ENCODE assay signal across 29 cellular contexts in the genomic region with DNA sequence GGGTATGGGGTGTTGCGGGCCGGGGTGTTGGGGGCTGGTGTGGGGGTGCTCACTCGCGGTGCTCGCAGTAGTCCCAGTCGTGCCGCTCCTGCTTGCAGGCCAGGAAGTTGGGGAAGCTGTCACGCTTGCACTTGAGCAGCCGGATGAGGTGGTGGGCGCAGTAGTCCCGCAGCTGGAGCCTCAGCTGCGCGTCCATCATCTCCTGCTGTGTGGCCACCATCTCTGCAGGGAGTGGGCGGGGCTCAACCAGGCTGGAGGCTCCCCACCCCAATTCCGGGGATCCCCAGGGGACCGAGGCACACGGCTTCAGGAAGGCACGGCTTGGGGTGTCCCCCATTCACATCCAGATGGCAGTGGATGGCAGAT. TPM values are rescaled to one million over a fixed set of nuclear protein-coding genes. Genes with fewer than 3 reads are reported as not detected.
"Had no signal": no experiment of that assay in that cellular context is flagged by ENCODE, and none has a peak within 500 bp of the region (broad histone marks: within the 10 kb centered on the region; RNA-seq: fewer than 3 reads in every experiment).

No MANE protein-coding gene starts in this region.

- DNase-seq: activated CD4-positive, alpha-beta T cell treated with anti-CD3 and anti-CD28 coated beads for 36 hours; activated CD4-positive, alpha-beta T cell treated with anti-CD3 and anti-CD28 coated beads, Interleukin-2, amount 50 U/mL, for 4 hours; activated CD4-positive, CD25-positive, alpha-beta regulatory T cell; activated T-cell treated with anti-CD3 and anti-CD28 coated beads, Interleukin-2, amount 50 U/mL, for 4 hours; anterior cingulate cortex; cortex of kidney; endodermal cell; foreskin fibroblast; head of caudate nucleus; hippocampal formation; kidney; left colon; mammary epithelial cell; retina; stimulated activated CD4-positive, alpha-beta T cell treated with anti-CD3 and anti-CD28 coated beads, Interleukin-4, amount 100 ng/mL, for 24 hours; stimulated activated naive B cell treated with anti-CD40 and anti-IgM and Interleukin-4, amounts not matched to agents 10 μg/mL and 1 μg/mL and 100 μg/mL, for 72 hours; stomach; thyroid gland had no signal

- H3K27me3 Mint-ChIP-seq: activated CD4-positive, alpha-beta T cell treated with anti-CD3 and anti-CD28 coated beads for 36 hours; activated naive CD8-positive, alpha-beta T cell; activated T-helper 17 cell treated with anti-CD3 and anti-CD28 coated beads, Interleukin-2, amount 50 U/mL, for 72 hours; progenitor cell of endocrine pancreas; stimulated activated naive B cell treated with anti-CD40 and anti-IgM and Interleukin-4, amounts not matched to agents 10 μg/mL and 1 μg/mL and 100 μg/mL, for 72 hours had no signal

- H3K9me3 ChIP-seq: ovary, stomach, thyroid gland, upper lobe of left lung, vagina had no signal

- ATAC-seq: activated CD4-positive, alpha-beta T cell treated with anti-CD3 and anti-CD28 coated beads for 36 hours; activated T-cell treated with anti-CD3 and anti-CD28 coated beads, Interleukin-2, amount 50 U/mL, for 4 hours; activated T-helper 17 cell treated with anti-CD3 and anti-CD28 coated beads, Interleukin-2, amount 50 U/mL, for 72 hours; esophagus mucosa; left colon; sciatic nerve; stimulated activated naive B cell treated with anti-CD40 and anti-IgM and Interleukin-4, amounts not matched to agents 10 μg/mL and 1 μg/mL and 100 μg/mL, for 72 hours had no signal

- H3K9me3 Mint-ChIP-seq: activated T-cell treated with anti-CD3 and anti-CD28 coated beads, Interleukin-2, amount 50 U/mL, for 4 hours; activated T-helper 17 cell treated with anti-CD3 and anti-CD28 coated beads, Interleukin-2, amount 50 U/mL, for 72 hours; endodermal cell; stimulated activated naive B cell treated with anti-CD40 and anti-IgM and Interleukin-4, amounts not matched to agents 10 μg/mL and 1 μg/mL and 100 μg/mL, for 72 hours had no signal

- H3K27ac ChIP-seq: ovary, stomach, thyroid gland, upper lobe of left lung, vagina had no signal

- H3K36me3 Mint-ChIP-seq: activated naive CD8-positive, alpha-beta T cell had no signal

- H3K27me3 ChIP-seq: ovary, stomach, thyroid gland, upper lobe of left lung, vagina had no signal

- H3K4me3 Mint-ChIP-seq: activated CD4-positive, alpha-beta T cell treated with anti-CD3 and anti-CD28 coated beads for 36 hours; activated naive CD8-positive, alpha-beta T cell; activated T-cell treated with anti-CD3 and anti-CD28 coated beads, Interleukin-2, amount 50 U/mL, for 4 hours; activated T-helper 17 cell treated with anti-CD3 and anti-CD28 coated beads, Interleukin-2, amount 50 U/mL, for 72 hours; endodermal cell; stimulated activated naive B cell treated with anti-CD40 and anti-IgM and Interleukin-4, amounts not matched to agents 10 μg/mL and 1 μg/mL and 100 μg/mL, for 72 hours had no signal

- H3K27ac Mint-ChIP-seq: endodermal cell, progenitor cell of endocrine pancreas had no signal

RNA-seq across cellular contexts. Expression of gene CLEC17A, which starts 16.2 kb away (rescaled TPM):
- total RNA-seq: bronchial epithelial cell, chondrocyte, endodermal cell, mammary epithelial cell, progenitor cell of endocrine pancreas, thyroid gland, upper lobe of left lung, vagina had no signal
- polyA plus RNA-seq: neural cell had no signal
